21 cellular contexts compared by ENCODE assay signal in genomic region chr1:115057661-115058249, GRCh38. TPM values are rescaled to one million over a fixed set of nuclear protein-coding genes. Genes with fewer than 3 reads are reported as not detected.
DNase-seq lines count a peak whose midpoint lies in the region; ATAC-seq and TF ChIP-seq lines count a peak whose summit lies in the region.
"Had no signal": no experiment of that assay in that cellular context is flagged by ENCODE, and none has a peak within 500 bp of the region (broad histone marks: within the 10 kb centered on the region; RNA-seq: fewer than 3 reads in every experiment).

No MANE protein-coding gene starts in this region.

- TF ChIP-seq CTCF in HEK293 (tag by site-specific recombination; IDR thresholded peaks at IDR 0.05) (no peak), mucosa of descending colon (IDR thresholded peaks at IDR 0.05) (no peak)

- peak; percentile 4 for DNase-seq in dermis blood vessel endothelial cell
- DNase-seq in mucosa of descending colon = no peak
- DNase-seq in HPDE6-E6E7 (ENCODE audit: extremely low spot score) = no peak
- DNase-seq in activated T-helper 1 cell treated with anti-CD3 and anti-CD28 coated beads, Interleukin-12 subunit alpha, Interleukin-12 subunit beta, Interleukin-2, Interleukin-4 antibody, amounts not matched to agents 30 ng/mL and 10 ng/mL and 1 ng/mL, durations not matched to agents 14 hours and 24 hours and 36 hours (ENCODE audit: low spot score) = no peak
- no peak for DNase-seq in activated gamma-delta T cell (lab: John Stamatoyannopoulos, UW)
- no peak for DNase-seq in activated naive CD4-positive, alpha-beta T cell treated with anti-CD3 and anti-CD28 coated beads for 36 hours
- DNase-seq: ACHN; AML-193; H7; MV-4-11; NCI-H1417 treated with DMSO at 0.1 percent for 48 hours; NCI-H1930; NCI-H446; NCI-H69; NK-92 treated with Interleukin-12 subunit alpha and Interleukin-12 subunit beta, amount 100 ng/mL, for 24 hours had no signal

- H3K36me3 Mint-ChIP-seq in activated T-helper 1 cell treated with anti-CD3 and anti-CD28 coated beads, Interleukin-12 subunit alpha, Interleukin-12 subunit beta, Interleukin-2, Interleukin-4 antibody, amounts not matched to agents 30 ng/mL and 10 ng/mL and 1 ng/mL, durations not matched to agents 14 hours and 24 hours and 36 hours (ENCODE audit: low read depth) = no peaks in the 10 kb centered on the region
- H3K36me3 Mint-ChIP-seq in activated naive CD4-positive, alpha-beta T cell treated with anti-CD3 and anti-CD28 coated beads for 36 hours (ENCODE audit: low read depth) = peaks cover 1% of the 10 kb centered on the region

- no peak overlapping the region for H3K9ac ChIP-seq in stomach smooth muscle (ENCODE audit: low read length in 2 of 2)

- H3K9me3 Mint-ChIP-seq in activated T-helper 1 cell treated with anti-CD3 and anti-CD28 coated beads, Interleukin-12 subunit alpha, Interleukin-12 subunit beta, Interleukin-2, Interleukin-4 antibody, amounts not matched to agents 30 ng/mL and 10 ng/mL and 1 ng/mL, durations not matched to agents 14 hours and 24 hours and 36 hours = no peaks in the 10 kb centered on the region
- H3K9me3 Mint-ChIP-seq in activated naive CD4-positive, alpha-beta T cell treated with anti-CD3 and anti-CD28 coated beads for 36 hours = no peaks in the 10 kb centered on the region
- H3K9me3 Mint-ChIP-seq: CD14-positive monocyte had no signal

- H3K4me1 Mint-ChIP-seq in activated T-helper 1 cell treated with anti-CD3 and anti-CD28 coated beads, Interleukin-12 subunit alpha, Interleukin-12 subunit beta, Interleukin-2, Interleukin-4 antibody, amounts not matched to agents 30 ng/mL and 10 ng/mL and 1 ng/mL, durations not matched to agents 14 hours and 24 hours and 36 hours (ENCODE audit: low read depth) = peaks cover 22% of the 10 kb centered on the region
- peaks cover 23% of the 10 kb centered on the region for H3K4me1 Mint-ChIP-seq in activated naive CD4-positive, alpha-beta T cell treated with anti-CD3 and anti-CD28 coated beads for 36 hours (ENCODE audit: low read depth)

- no peaks in the 10 kb centered on the region for H3K36me3 ChIP-seq in HEK293 (ENCODE audit: control insufficient read depth in 2 of 2, insufficient read depth in 1 of 2, low read length in 2 of 2)
- H3K36me3 ChIP-seq in mucosa of descending colon (ENCODE audit: low read depth) = no peaks in the 10 kb centered on the region
- peaks cover 22 to 26% of the 10 kb centered on the region in 2 donors for H3K36me3 ChIP-seq in stomach smooth muscle (ENCODE audit: control insufficient read depth in 2 of 2, insufficient read depth in 2 of 2, low read length in 2 of 2)

- H3K27me3 Mint-ChIP-seq in activated T-helper 1 cell treated with anti-CD3 and anti-CD28 coated beads, Interleukin-12 subunit alpha, Interleukin-12 subunit beta, Interleukin-2, Interleukin-4 antibody, amounts not matched to agents 30 ng/mL and 10 ng/mL and 1 ng/mL, durations not matched to agents 14 hours and 24 hours and 36 hours (ENCODE audit: insufficient read depth) = peaks cover 7% of the 10 kb centered on the region
- no peaks in the 10 kb centered on the region for H3K27me3 Mint-ChIP-seq in activated naive CD4-positive, alpha-beta T cell treated with anti-CD3 and anti-CD28 coated beads for 36 hours (ENCODE audit: low read depth)

- no peaks in the 10 kb centered on the region for H3K9me3 ChIP-seq in HEK293 (ENCODE audit: control insufficient read depth, insufficient read depth, low read depth, low read length)
- no peaks in the 10 kb centered on the region for H3K9me3 ChIP-seq in mucosa of descending colon
- H3K9me3 ChIP-seq in stomach smooth muscle (ENCODE audit: control insufficient read depth in 2 of 2, low read length in 2 of 2) = no peaks in the 10 kb centered on the region

- POLR2A ChIA-PET in HEK293 (lab: Yijun Ruan, JAX) = no interaction called here

- ATAC-seq in mucosa of descending colon = peak; percentile 51

- H3K4me3 ChIP-seq in HEK293 (ENCODE audit: low read depth, low read length) (no peak overlapping the region), mucosa of descending colon (no peak overlapping the region), stomach smooth muscle (ENCODE audit: low read length in 2 of 2) (no peak overlapping the region)
- H3K4me3 ChIP-seq: PC-9 had no signal

- CTCF ChIA-PET in HEK293 (lab: Yijun Ruan, JAX) = interaction anchor here (0.8 to 2.2 kb wide), 7 partner anchors 16 to 538 kb away, joined by 3 to 8 read pairs (median 4); no protein-coding TSS in a partner anchor
- CTCF ChIA-PET in activated naive CD4-positive, alpha-beta T cell treated with anti-CD3 and anti-CD28 coated beads for 36 hours (lab: Charles Lee) = interaction anchor here (1.7 kb wide), 1 partner anchor 81 kb away, joined by 6 read pairs; no protein-coding TSS in a partner anchor

- H3K27me3 ChIP-seq in stomach smooth muscle (ENCODE audit: control insufficient read depth in 1 of 2, insufficient read depth in 2 of 2, low read length in 2 of 2) = no peaks in the 10 kb centered on the region

- H3K27ac Mint-ChIP-seq in activated T-helper 1 cell treated with anti-CD3 and anti-CD28 coated beads, Interleukin-12 subunit alpha, Interleukin-12 subunit beta, Interleukin-2, Interleukin-4 antibody, amounts not matched to agents 30 ng/mL and 10 ng/mL and 1 ng/mL, durations not matched to agents 14 hours and 24 hours and 36 hours = no peak overlapping the region
- no peak overlapping the region for H3K27ac Mint-ChIP-seq in activated naive CD4-positive, alpha-beta T cell treated with anti-CD3 and anti-CD28 coated beads for 36 hours

- H3K4me3 Mint-ChIP-seq in activated T-helper 1 cell treated with anti-CD3 and anti-CD28 coated beads, Interleukin-12 subunit alpha, Interleukin-12 subunit beta, Interleukin-2, Interleukin-4 antibody, amounts not matched to agents 30 ng/mL and 10 ng/mL and 1 ng/mL, durations not matched to agents 14 hours and 24 hours and 36 hours = no peak overlapping the region
- no peak overlapping the region for H3K4me3 Mint-ChIP-seq in activated naive CD4-positive, alpha-beta T cell treated with anti-CD3 and anti-CD28 coated beads for 36 hours
- H3K4me3 Mint-ChIP-seq: CD14-positive monocyte had no signal

- H3K4me1 ChIP-seq in HEK293 (ENCODE audit: control insufficient read depth, insufficient read depth, low read length) (no peaks in the 10 kb centered on the region), mucosa of descending colon (ENCODE audit: low read depth) (peaks cover 4% of the 10 kb centered on the region), stomach smooth muscle (ENCODE audit: control insufficient read depth, insufficient read depth, low read length) (peaks cover 9% of the 10 kb centered on the region)

- H3K27ac ChIP-seq in HEK293 (ENCODE audit: extremely low read depth, low read depth, low read length) (no peak overlapping the region), stomach smooth muscle (ENCODE audit: low read length) (peak overlapping the region; percentile 70)
- H3K27ac ChIP-seq: HL-60, PC-9 had no signal

- intact Hi-C loops in mucosa of descending colon (cut with DNase I, micrococcal nuclease) = no loop called here
- intact Hi-C loops in activated T-helper 1 cell treated with anti-CD3 and anti-CD28 coated beads, Interleukin-12 subunit alpha, Interleukin-12 subunit beta, Interleukin-2, Interleukin-4 antibody, amounts not matched to agents 30 ng/mL and 10 ng/mL and 1 ng/mL, durations not matched to agents 14 hours and 24 hours and 36 hours (cut with micrococcal nuclease) = no loop called here
- intact Hi-C loops in activated naive CD4-positive, alpha-beta T cell treated with anti-CD3 and anti-CD28 coated beads for 36 hours (cut with micrococcal nuclease) = loop anchor here (10.0 kb wide), 1 partner anchor 383 kb away; the partner anchor contains the start of gene DENND2C

TF ChIP-seq in HEK293, 187 proteins besides CTCF, POLR2A, EP300 and RAD21:
- TF ChIP-seq ZNF768 (tag by site-specific recombination; IDR thresholded peaks at IDR 0.05) (no peak), ZNF623 (tag by site-specific recombination; IDR thresholded peaks at IDR 0.05) (no peak), ZNF169 (tag by site-specific recombination; IDR thresholded peaks at IDR 0.05) (no peak), SP7 (tag by site-specific recombination; IDR thresholded peaks at IDR 0.05) (peak; percentile 89), ZNF311 (tag by site-specific recombination; IDR thresholded peaks at IDR 0.05; ENCODE audit: borderline replicate concordance) (no peak), ZNF37A (tag by site-specific recombination; IDR thresholded peaks at IDR 0.05) (no peak), SCRT2 (tag by site-specific recombination; IDR thresholded peaks at IDR 0.05) (0 out of 2 replicates have a peak, but pooled peaks have one; percentile 34), SETDB1 (IDR thresholded peaks at IDR 0.05; ENCODE audit: insufficient read length, low read length) (no peak), HOXD13 (CRISPR knock-in tag; IDR thresholded peaks at IDR 0.05; ENCODE audit: borderline replicate concordance) (no peak), GLI2 (tag by site-specific recombination; IDR thresholded peaks at IDR 0.05; ENCODE audit: borderline replicate concordance, low read depth) (no peak)
- TF ChIP-seq, protein P1, sequence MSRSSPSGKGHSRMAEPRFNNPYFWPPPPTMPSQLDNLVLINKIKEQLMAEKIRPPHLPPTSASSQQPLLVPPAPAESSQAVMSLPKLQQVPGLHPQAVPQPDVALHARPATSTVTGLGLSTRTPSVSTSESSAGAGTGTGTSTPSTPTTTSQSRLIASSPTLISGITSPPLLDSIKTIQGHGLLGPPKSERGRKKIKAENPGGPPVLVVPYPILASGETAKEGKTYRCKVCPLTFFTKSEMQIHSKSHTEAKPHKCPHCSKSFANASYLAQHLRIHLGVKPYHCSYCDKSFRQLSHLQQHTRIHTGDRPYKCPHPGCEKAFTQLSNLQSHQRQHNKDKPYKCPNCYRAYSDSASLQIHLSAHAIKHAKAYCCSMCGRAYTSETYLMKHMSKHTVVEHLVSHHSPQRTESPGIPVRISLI (tag by site-specific recombination; IDR thresholded peaks at IDR 0.05) = no peak
TF ChIP-seq in HEK293: peak in this region for 2.

RNA-seq across cellular contexts. Expression of gene TSHB, which starts 28.1 kb away (rescaled TPM):
- total RNA-seq in dermis blood vessel endothelial cell = not detected in 2 replicates
- total RNA-seq in mucosa of descending colon = not detected
- total RNA-seq in activated T-helper 1 cell treated with anti-CD3 and anti-CD28 coated beads, Interleukin-12 subunit alpha, Interleukin-12 subunit beta, Interleukin-2, Interleukin-4 antibody, amounts not matched to agents 30 ng/mL and 10 ng/mL and 1 ng/mL, durations not matched to agents 14 hours and 24 hours and 36 hours = not detected in 2 replicates
- total RNA-seq in activated naive CD4-positive, alpha-beta T cell treated with anti-CD3 and anti-CD28 coated beads for 36 hours = not detected
- total RNA-seq: H7, PC-9, SK-MEL-5 had no signal

RNA-seq across cellular contexts. Expression of gene TSPAN2, which starts 31.5 kb away (rescaled TPM):
- total RNA-seq in dermis blood vessel endothelial cell = 1.3 and 5.3 TPM in 2 replicates
- total RNA-seq in mucosa of descending colon = 10 to 100 TPM in 1 of 3 donors, 1 to 10 TPM in 2; 4.3 to 84.2 (median 6.3) TPM
- 0.34 and 0.44 TPM in 2 replicates for total RNA-seq in activated T-helper 1 cell treated with anti-CD3 and anti-CD28 coated beads, Interleukin-12 subunit alpha, Interleukin-12 subunit beta, Interleukin-2, Interleukin-4 antibody, amounts not matched to agents 30 ng/mL and 10 ng/mL and 1 ng/mL, durations not matched to agents 14 hours and 24 hours and 36 hours
- total RNA-seq in activated naive CD4-positive, alpha-beta T cell treated with anti-CD3 and anti-CD28 coated beads for 36 hours = under 1 TPM; 0.86 to 0.91 TPM
- total RNA-seq: SK-MEL-5 had no signal
